Comparison of ENCODE assay signal across 11 cellular contexts in genomic region chr9:19371942-19372341, GRCh38. TPM values are rescaled to one million over a fixed set of nuclear protein-coding genes. Genes with fewer than 3 reads are reported as not detected.
A peak's percentile ranks its signal among the peaks of the same experiment; 100 is the strongest.
DNase-seq lines count a peak whose midpoint lies in the region; ATAC-seq and TF ChIP-seq lines count a peak whose summit lies in the region.
"Had no signal": no experiment of that assay in that cellular context is flagged by ENCODE, and none has a peak within 500 bp of the region (broad histone marks: within the 10 kb centered on the region; RNA-seq: fewer than 3 reads in every experiment).

No MANE protein-coding gene starts in this region.

- H3K27me3 ChIP-seq in foreskin keratinocyte: no peaks in the 10 kb centered on the region
- H3K27me3 ChIP-seq: esophagus muscularis mucosa had no signal

- peak; percentile 32 for TF ChIP-seq CTCF in foreskin keratinocyte (conservative IDR thresholded peaks at IDR 0.05)

- peaks cover 4% of the 10 kb centered on the region for H3K4me1 ChIP-seq in foreskin keratinocyte

- H3K27ac ChIP-seq in foreskin keratinocyte: no peak overlapping the region
- H3K27ac ChIP-seq: esophagus muscularis mucosa had no signal

- no peaks in the 10 kb centered on the region for H3K27me3 Mint-ChIP-seq in IgD-negative memory B cell

- H3K27ac Mint-ChIP-seq in IgD-negative memory B cell: peak overlapping the region in 2 of 3 donors; percentile 7 to 59

- no peaks in the 10 kb centered on the region for H3K36me3 Mint-ChIP-seq in IgD-negative memory B cell

- in situ Hi-C loops in SK-MEL-5 (cut with HindIII; ENCODE audit: low pct_unique_long_range_greater_than_20kb, low sequenced_read_pairs): no loop called here

- H3K4me3 Mint-ChIP-seq in IgD-negative memory B cell: no peak overlapping the region
- H3K4me3 Mint-ChIP-seq: activated T-cell treated with anti-CD3 and anti-CD28 coated beads, Interleukin-2, amount 50 U/mL, for 72 hours; WTC11 had no signal

- DNase-seq in D341Med (ENCODE audit: low spot score): peak; percentile 28
- DNase-seq in SK-MEL-5 (ENCODE audit: low read depth, low spot score): peak; percentile 48
- DNase-seq in foreskin keratinocyte: no peak
- no peak for DNase-seq in NCI-H345 (lab: John Stamatoyannopoulos, UW)
- DNase-seq: activated T-cell treated with anti-CD3 and anti-CD28 coated beads, Interleukin-2, amount 50 U/mL, for 72 hours had no signal

- H3K9me3 Mint-ChIP-seq in IgD-negative memory B cell: no peaks in the 10 kb centered on the region
- H3K9me3 Mint-ChIP-seq: activated T-cell treated with anti-CD3 and anti-CD28 coated beads, Interleukin-2, amount 50 U/mL, for 72 hours; WTC11 had no signal

- H3K4me1 Mint-ChIP-seq in IgD-negative memory B cell: peaks cover 0 to 5% (median 2%) of the 10 kb centered on the region in 3 donors

- ATAC-seq in foreskin keratinocyte (peak; percentile 48), HG02884 (IDR thresholded peaks at IDR 0.05; ENCODE audit: unreplicated experiment) (no peak), HG02763 (IDR thresholded peaks at IDR 0.05; ENCODE audit: unreplicated experiment) (no peak), GM21360 (IDR thresholded peaks at IDR 0.05; ENCODE audit: unreplicated experiment) (no peak)

RNA-seq across cellular contexts. Expression of gene RPS6, which starts 8.1 kb away (rescaled TPM):
- polyA plus RNA-seq in IgD-negative memory B cell (3,354 TPM), foreskin keratinocyte (2,807 and 2,958 TPM in 2 replicates)
- total RNA-seq in SK-MEL-5 (2014; rRNA removed; shearing (Covaris generic)): 3,159 and 3,247 TPM in 2 replicates
- 1,408 and 1,629 TPM in 2 replicates for polyA plus RNA-seq in SK-MEL-5 (2015; cell fraction: cytosol; rRNA removed)
- 598 and 693 TPM in 2 replicates for polyA plus RNA-seq in SK-MEL-5 (2015; cell fraction: nucleus; rRNA removed)
- 1,971 and 2,035 TPM in 2 replicates for total RNA-seq in foreskin keratinocyte

RNA-seq across cellular contexts. Expression of gene ACER2, which starts 36.9 kb away (rescaled TPM):
- polyA plus RNA-seq in IgD-negative memory B cell: 0.85 TPM
- total RNA-seq in SK-MEL-5 (2014; rRNA removed; shearing (Covaris generic)): 1.4 and 2.5 TPM in 2 replicates
- 1.3 and 2.3 TPM in 2 replicates for polyA plus RNA-seq in SK-MEL-5 (2015; cell fraction: cytosol; rRNA removed)
- polyA plus RNA-seq in SK-MEL-5 (2015; cell fraction: nucleus; rRNA removed): 2.3 and 3.1 TPM in 2 replicates
- total RNA-seq in foreskin keratinocyte: 3.5 and 4.0 TPM in 2 replicates
- polyA plus RNA-seq in foreskin keratinocyte: 0.08 and 0.23 TPM in 2 replicates

Comparison
In these comparisons a context has a peak if more than half of its experiments do, and no peak if none do; other contexts are left out.
1. DNase-seq: peak in D341Med (single experiment) and SK-MEL-5 (single experiment); none in foreskin keratinocyte (0 of 2) and NCI-H345 (single experiment).